17 cellular contexts compared by ENCODE assay signal in genomic region chr14:26138764-26139445, GRCh38.
DNase-seq lines count a peak whose midpoint lies in the region; ATAC-seq and TF ChIP-seq lines count a peak whose summit lies in the region.
"Had no signal": no experiment of that assay in that cellular context is flagged by ENCODE, and none has a peak within 500 bp of the region (broad histone marks: within the 10 kb centered on the region; RNA-seq: fewer than 3 reads in every experiment).

No MANE protein-coding gene starts in this region.

- POLR2A ChIA-PET in WTC11 (lab: Charles Lee), result no interaction called here

- H3K4me3 ChIP-seq in fibroblast of villous mesenchyme (ENCODE audit: low read depth, low read length) (no peak overlapping the region), skeletal muscle cell (ENCODE audit: low read depth, low read length) (no peak overlapping the region)
- H3K4me3 ChIP-seq: Peyer's patch, thyroid gland had no signal

- TF ChIP-seq CTCF in WTC11 (IDR thresholded peaks at IDR 0.05), result no peak
- TF ChIP-seq CTCF in fibroblast of villous mesenchyme (IDR thresholded peaks at IDR 0.05; ENCODE audit: insufficient read depth, low read depth, low read length), result peak; percentile 6

- peaks cover 7% of the 10 kb centered on the region for H3K36me3 Mint-ChIP-seq in WTC11
- H3K36me3 Mint-ChIP-seq: naive thymus-derived CD8-positive, alpha-beta T cell had no signal

- DNase-seq in HuH-7.5 (ENCODE audit: low spot score), result peak; percentile 5
- no peak for DNase-seq in WTC11 (ENCODE audit: low spot score)
- peak; percentile 8 for DNase-seq in fibroblast of villous mesenchyme (ENCODE audit: low read depth)
- peak; percentile 10 for DNase-seq in skeletal muscle cell (ENCODE audit: low read depth)
- DNase-seq in OCI-M1 (lab: John Stamatoyannopoulos, UW), result no peak
- no peak for DNase-seq in substantia nigra (lab: John Stamatoyannopoulos, UW)
- DNase-seq: activated CD8-positive, alpha-beta memory T cell treated with anti-CD3 and anti-CD28 coated beads, Interleukin-2, amount 50 U/mL, for 4 hours; activated naive CD4-positive, alpha-beta T cell treated with anti-CD3 and anti-CD28 coated beads for 36 hours; caudate nucleus; left ventricle myocardium superior; naive thymus-derived CD8-positive, alpha-beta T cell; NCI-H446 treated with DMSO at 0.1 percent for 48 hours; Peyer's patch; stimulated activated CD4-positive, alpha-beta T cell treated with anti-CD3 and anti-CD28 coated beads, Interleukin-1b, Interleukin-23, amount 100 ng/mL, for 48 hours; thyroid gland had no signal

- no peak overlapping the region for H3K4me3 Mint-ChIP-seq in WTC11
- H3K4me3 Mint-ChIP-seq: activated naive CD4-positive, alpha-beta T cell treated with anti-CD3 and anti-CD28 coated beads for 36 hours; naive thymus-derived CD8-positive, alpha-beta T cell had no signal

- peaks cover 8% of the 10 kb centered on the region for H3K4me1 Mint-ChIP-seq in WTC11
- H3K4me1 Mint-ChIP-seq: naive thymus-derived CD8-positive, alpha-beta T cell had no signal

- H3K27ac ChIP-seq in substantia nigra (ENCODE audit: low read depth, low read length, poor library complexity, severe bottlenecking), result no peak overlapping the region
- H3K27ac ChIP-seq: Peyer's patch, thyroid gland had no signal

- CTCF ChIA-PET in WTC11 (lab: Charles Lee), result interaction anchor here (1.2 kb wide), 1 partner anchor 25 kb away, joined by 4 read pairs; no protein-coding TSS in a partner anchor

- ATAC-seq in WTC11 (peak; percentile 41), GM21717 (IDR thresholded peaks at IDR 0.05; ENCODE audit: unreplicated experiment) (no peak)
- ATAC-seq: activated CD4-positive, CD25-positive, alpha-beta regulatory T cell treated with anti-CD3 and anti-CD28 coated beads, Interleukin-2, amount 50 U/mL, for 24 hours; left ventricle myocardium superior; naive thymus-derived CD8-positive, alpha-beta T cell had no signal

- H3K9me3 Mint-ChIP-seq in WTC11, result peaks cover 16% of the 10 kb centered on the region

- H3K27me3 Mint-ChIP-seq in WTC11 (ENCODE audit: low read depth), result no peaks in the 10 kb centered on the region; the same call in 1 of the 2 replicates
- H3K27me3 Mint-ChIP-seq: naive thymus-derived CD8-positive, alpha-beta T cell had no signal

- H3K27ac Mint-ChIP-seq in WTC11, result no peak overlapping the region
- H3K27ac Mint-ChIP-seq: activated naive CD4-positive, alpha-beta T cell treated with anti-CD3 and anti-CD28 coated beads for 36 hours; naive thymus-derived CD8-positive, alpha-beta T cell had no signal

TF ChIP-seq in WTC11, 78 proteins besides CTCF, POLR2A, EP300 and RAD21:
- TF ChIP-seq SP1 (CRISPR knock-in tag; conservative IDR thresholded peaks at IDR 0.05) (no peak), ATF1 (CRISPR knock-in tag; IDR thresholded peaks at IDR 0.05) (no peak), ZNF425 (CRISPR knock-in tag; conservative IDR thresholded peaks at IDR 0.05) (no peak), E2F4 (CRISPR knock-in tag; IDR thresholded peaks at IDR 0.05; ENCODE audit: borderline replicate concordance, low read depth) (no peak), JUN (CRISPR knock-in tag; IDR thresholded peaks at IDR 0.05) (no peak), OVOL2 (CRISPR knock-in tag; IDR thresholded peaks at IDR 0.05; ENCODE audit: borderline replicate concordance) (no peak), MAX (CRISPR knock-in tag; IDR thresholded peaks at IDR 0.05) (no peak)

Comparison
In these comparisons a context has a peak if more than half of its experiments do, and no peak if none do; other contexts are left out.
1. DNase-seq: peak in HuH-7.5 (single experiment), fibroblast of villous mesenchyme (single experiment) and skeletal muscle cell (single experiment); none in WTC11 (single experiment), OCI-M1 (single experiment) and substantia nigra (0 of 49).